ENCODE assay signal across 1 cellular context in genomic region chr14:24296341-24297157, GRCh38.
TF ChIP-seq lines count a peak whose summit lies in the region.

No MANE protein-coding gene starts in this region.

TF ChIP-seq in HepG2, 621 proteins besides CTCF, POLR2A, EP300 and RAD21 (continued from another document and continues in another):
- TF ChIP-seq ATF6 (CRISPR knock-in tag; conservative IDR thresholded peaks at IDR 0.05) (0 out of 2 replicates have a peak, but pooled peaks have one; percentile 77), ETS1 (CRISPR knock-in tag; IDR thresholded peaks at IDR 0.05) (no peak), SATB2 (CRISPR knock-in tag; IDR thresholded peaks at IDR 0.05) (no peak), HNRNPLL (IDR thresholded peaks at IDR 0.05; ENCODE audit: low read depth, low read length, poor library complexity, severe bottlenecking) (no peak), ZNF253 (CRISPR knock-in tag; IDR thresholded peaks at IDR 0.05; ENCODE audit: borderline replicate concordance) (no peak), ZSCAN30 (CRISPR knock-in tag; IDR thresholded peaks at IDR 0.05) (no peak), NFKBIZ (CRISPR knock-in tag; IDR thresholded peaks at IDR 0.05) (peak; percentile 75; the same call in 1 of the 2 replicates), ZNF580 (CRISPR knock-in tag; IDR thresholded peaks at IDR 0.05; ENCODE audit: borderline replicate concordance, low read depth) (peak; percentile 94; the same call in 1 of the 2 replicates), ZFP90 (CRISPR knock-in tag; IDR thresholded peaks at IDR 0.05; ENCODE audit: borderline replicate concordance) (no peak), PATZ1 (CRISPR knock-in tag; IDR thresholded peaks at IDR 0.05) (no peak), ATF7-NPFF (CRISPR knock-in tag; IDR thresholded peaks at IDR 0.05; ENCODE audit: low read depth) (peak; percentile 74; the same call in 1 of the 2 replicates), SRSF1 (optimal IDR thresholded peaks at IDR 0.05; ENCODE audit: low read depth, low read length) (no peak), DBP (CRISPR knock-in tag; IDR thresholded peaks at IDR 0.05; ENCODE audit: not compliant biosample characterization) (no peak), ZMYM3 (CRISPR knock-in tag; IDR thresholded peaks at IDR 0.05) (peak; percentile 66; the same call in 1 of the 2 replicates), ZNF432 (CRISPR knock-in tag; IDR thresholded peaks at IDR 0.05; ENCODE audit: borderline replicate concordance) (no peak), ZFP1 (CRISPR knock-in tag; IDR thresholded peaks at IDR 0.05) (peak; percentile 92; the same call in 1 of the 2 replicates), ZBTB8A (CRISPR knock-in tag; IDR thresholded peaks at IDR 0.05; ENCODE audit: borderline replicate concordance, low read depth) (no peak), IRX3 (CRISPR knock-in tag; IDR thresholded peaks at IDR 0.05; ENCODE audit: borderline replicate concordance, low read depth) (no peak), SIN3A (IDR thresholded peaks at IDR 0.05; ENCODE audit: borderline replicate concordance, low read depth, low read length) (no peak), NCOA2 (CRISPR knock-in tag; IDR thresholded peaks at IDR 0.05) (no peak; the same call in 1 of the 2 replicates)
- TF ChIP-seq, protein P1, sequence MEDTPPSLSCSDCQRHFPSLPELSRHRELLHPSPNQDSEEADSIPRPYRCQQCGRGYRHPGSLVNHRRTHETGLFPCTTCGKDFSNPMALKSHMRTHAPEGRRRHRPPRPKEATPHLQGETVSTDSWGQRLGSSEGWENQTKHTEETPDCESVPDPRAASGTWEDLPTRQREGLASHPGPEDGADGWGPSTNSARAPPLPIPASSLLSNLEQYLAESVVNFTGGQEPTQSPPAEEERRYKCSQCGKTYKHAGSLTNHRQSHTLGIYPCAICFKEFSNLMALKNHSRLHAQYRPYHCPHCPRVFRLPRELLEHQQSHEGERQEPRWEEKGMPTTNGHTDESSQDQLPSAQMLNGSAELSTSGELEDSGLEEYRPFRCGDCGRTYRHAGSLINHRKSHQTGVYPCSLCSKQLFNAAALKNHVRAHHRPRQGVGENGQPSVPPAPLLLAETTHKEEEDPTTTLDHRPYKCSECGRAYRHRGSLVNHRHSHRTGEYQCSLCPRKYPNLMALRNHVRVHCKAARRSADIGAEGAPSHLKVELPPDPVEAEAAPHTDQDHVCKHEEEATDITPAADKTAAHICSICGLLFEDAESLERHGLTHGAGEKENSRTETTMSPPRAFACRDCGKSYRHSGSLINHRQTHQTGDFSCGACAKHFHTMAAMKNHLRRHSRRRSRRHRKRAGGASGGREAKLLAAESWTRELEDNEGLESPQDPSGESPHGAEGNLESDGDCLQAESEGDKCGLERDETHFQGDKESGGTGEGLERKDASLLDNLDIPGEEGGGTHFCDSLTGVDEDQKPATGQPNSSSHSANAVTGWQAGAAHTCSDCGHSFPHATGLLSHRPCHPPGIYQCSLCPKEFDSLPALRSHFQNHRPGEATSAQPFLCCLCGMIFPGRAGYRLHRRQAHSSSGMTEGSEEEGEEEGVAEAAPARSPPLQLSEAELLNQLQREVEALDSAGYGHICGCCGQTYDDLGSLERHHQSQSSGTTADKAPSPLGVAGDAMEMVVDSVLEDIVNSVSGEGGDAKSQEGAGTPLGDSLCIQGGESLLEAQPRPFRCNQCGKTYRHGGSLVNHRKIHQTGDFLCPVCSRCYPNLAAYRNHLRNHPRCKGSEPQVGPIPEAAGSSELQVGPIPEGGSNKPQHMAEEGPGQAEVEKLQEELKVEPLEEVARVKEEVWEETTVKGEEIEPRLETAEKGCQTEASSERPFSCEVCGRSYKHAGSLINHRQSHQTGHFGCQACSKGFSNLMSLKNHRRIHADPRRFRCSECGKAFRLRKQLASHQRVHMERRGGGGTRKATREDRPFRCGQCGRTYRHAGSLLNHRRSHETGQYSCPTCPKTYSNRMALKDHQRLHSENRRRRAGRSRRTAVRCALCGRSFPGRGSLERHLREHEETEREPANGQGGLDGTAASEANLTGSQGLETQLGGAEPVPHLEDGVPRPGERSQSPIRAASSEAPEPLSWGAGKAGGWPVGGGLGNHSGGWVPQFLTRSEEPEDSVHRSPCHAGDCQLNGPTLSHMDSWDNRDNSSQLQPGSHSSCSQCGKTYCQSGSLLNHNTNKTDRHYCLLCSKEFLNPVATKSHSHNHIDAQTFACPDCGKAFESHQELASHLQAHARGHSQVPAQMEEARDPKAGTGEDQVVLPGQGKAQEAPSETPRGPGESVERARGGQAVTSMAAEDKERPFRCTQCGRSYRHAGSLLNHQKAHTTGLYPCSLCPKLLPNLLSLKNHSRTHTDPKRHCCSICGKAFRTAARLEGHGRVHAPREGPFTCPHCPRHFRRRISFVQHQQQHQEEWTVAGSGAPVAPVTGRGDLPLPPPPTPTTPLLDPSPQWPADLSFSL (CRISPR knock-in tag; IDR thresholded peaks at IDR 0.05) = no peak
- TF ChIP-seq, protein P2, sequence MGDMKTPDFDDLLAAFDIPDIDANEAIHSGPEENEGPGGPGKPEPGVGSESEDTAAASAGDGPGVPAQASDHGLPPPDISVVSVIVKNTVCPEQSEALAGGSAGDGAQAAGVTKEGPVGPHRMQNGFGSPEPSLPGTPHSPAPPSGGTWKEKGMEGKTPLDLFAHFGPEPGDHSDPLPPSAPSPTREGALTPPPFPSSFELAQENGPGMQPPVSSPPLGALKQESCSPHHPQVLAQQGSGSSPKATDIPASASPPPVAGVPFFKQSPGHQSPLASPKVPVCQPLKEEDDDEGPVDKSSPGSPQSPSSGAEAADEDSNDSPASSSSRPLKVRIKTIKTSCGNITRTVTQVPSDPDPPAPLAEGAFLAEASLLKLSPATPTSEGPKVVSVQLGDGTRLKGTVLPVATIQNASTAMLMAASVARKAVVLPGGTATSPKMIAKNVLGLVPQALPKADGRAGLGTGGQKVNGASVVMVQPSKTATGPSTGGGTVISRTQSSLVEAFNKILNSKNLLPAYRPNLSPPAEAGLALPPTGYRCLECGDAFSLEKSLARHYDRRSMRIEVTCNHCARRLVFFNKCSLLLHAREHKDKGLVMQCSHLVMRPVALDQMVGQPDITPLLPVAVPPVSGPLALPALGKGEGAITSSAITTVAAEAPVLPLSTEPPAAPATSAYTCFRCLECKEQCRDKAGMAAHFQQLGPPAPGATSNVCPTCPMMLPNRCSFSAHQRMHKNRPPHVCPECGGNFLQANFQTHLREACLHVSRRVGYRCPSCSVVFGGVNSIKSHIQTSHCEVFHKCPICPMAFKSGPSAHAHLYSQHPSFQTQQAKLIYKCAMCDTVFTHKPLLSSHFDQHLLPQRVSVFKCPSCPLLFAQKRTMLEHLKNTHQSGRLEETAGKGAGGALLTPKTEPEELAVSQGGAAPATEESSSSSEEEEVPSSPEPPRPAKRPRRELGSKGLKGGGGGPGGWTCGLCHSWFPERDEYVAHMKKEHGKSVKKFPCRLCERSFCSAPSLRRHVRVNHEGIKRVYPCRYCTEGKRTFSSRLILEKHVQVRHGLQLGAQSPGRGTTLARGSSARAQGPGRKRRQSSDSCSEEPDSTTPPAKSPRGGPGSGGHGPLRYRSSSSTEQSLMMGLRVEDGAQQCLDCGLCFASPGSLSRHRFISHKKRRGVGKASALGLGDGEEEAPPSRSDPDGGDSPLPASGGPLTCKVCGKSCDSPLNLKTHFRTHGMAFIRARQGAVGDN (CRISPR knock-in tag; IDR thresholded peaks at IDR 0.05) = peak; percentile 60
- TF ChIP-seq, protein P3, sequence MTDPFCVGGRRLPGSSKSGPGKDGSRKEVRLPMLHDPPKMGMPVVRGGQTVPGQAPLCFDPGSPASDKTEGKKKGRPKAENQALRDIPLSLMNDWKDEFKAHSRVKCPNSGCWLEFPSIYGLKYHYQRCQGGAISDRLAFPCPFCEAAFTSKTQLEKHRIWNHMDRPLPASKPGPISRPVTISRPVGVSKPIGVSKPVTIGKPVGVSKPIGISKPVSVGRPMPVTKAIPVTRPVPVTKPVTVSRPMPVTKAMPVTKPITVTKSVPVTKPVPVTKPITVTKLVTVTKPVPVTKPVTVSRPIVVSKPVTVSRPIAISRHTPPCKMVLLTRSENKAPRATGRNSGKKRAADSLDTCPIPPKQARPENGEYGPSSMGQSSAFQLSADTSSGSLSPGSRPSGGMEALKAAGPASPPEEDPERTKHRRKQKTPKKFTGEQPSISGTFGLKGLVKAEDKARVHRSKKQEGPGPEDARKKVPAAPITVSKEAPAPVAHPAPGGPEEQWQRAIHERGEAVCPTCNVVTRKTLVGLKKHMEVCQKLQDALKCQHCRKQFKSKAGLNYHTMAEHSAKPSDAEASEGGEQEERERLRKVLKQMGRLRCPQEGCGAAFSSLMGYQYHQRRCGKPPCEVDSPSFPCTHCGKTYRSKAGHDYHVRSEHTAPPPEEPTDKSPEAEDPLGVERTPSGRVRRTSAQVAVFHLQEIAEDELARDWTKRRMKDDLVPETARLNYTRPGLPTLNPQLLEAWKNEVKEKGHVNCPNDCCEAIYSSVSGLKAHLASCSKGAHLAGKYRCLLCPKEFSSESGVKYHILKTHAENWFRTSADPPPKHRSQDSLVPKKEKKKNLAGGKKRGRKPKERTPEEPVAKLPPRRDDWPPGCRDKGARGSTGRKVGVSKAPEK (CRISPR knock-in tag; IDR thresholded peaks at IDR 0.05; ENCODE audit: borderline replicate concordance) = no peak; the same call in 1 of the 2 replicates
- TF ChIP-seq, protein P4, sequence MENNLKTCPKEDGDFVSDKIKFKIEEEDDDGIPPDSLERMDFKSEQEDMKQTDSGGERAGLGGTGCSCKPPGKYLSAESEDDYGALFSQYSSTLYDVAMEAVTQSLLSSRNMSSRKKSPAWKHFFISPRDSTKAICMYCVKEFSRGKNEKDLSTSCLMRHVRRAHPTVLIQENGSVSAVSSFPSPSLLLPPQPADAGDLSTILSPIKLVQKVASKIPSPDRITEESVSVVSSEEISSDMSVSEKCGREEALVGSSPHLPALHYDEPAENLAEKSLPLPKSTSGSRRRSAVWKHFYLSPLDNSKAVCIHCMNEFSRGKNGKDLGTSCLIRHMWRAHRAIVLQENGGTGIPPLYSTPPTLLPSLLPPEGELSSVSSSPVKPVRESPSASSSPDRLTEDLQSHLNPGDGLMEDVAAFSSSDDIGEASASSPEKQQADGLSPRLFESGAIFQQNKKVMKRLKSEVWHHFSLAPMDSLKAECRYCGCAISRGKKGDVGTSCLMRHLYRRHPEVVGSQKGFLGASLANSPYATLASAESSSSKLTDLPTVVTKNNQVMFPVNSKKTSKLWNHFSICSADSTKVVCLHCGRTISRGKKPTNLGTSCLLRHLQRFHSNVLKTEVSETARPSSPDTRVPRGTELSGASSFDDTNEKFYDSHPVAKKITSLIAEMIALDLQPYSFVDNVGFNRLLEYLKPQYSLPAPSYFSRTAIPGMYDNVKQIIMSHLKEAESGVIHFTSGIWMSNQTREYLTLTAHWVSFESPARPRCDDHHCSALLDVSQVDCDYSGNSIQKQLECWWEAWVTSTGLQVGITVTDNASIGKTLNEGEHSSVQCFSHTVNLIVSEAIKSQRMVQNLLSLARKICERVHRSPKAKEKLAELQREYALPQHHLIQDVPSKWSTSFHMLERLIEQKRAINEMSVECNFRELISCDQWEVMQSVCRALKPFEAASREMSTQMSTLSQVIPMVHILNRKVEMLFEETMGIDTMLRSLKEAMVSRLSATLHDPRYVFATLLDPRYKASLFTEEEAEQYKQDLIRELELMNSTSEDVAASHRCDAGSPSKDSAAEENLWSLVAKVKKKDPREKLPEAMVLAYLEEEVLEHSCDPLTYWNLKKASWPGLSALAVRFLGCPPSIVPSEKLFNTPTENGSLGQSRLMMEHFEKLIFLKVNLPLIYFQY (CRISPR knock-in tag; IDR thresholded peaks at IDR 0.05; ENCODE audit: borderline replicate concordance) = peak; percentile 58; the same call in 1 of the 2 replicates
